ENCODE assay signal across 1 cellular context in the genomic region with DNA sequence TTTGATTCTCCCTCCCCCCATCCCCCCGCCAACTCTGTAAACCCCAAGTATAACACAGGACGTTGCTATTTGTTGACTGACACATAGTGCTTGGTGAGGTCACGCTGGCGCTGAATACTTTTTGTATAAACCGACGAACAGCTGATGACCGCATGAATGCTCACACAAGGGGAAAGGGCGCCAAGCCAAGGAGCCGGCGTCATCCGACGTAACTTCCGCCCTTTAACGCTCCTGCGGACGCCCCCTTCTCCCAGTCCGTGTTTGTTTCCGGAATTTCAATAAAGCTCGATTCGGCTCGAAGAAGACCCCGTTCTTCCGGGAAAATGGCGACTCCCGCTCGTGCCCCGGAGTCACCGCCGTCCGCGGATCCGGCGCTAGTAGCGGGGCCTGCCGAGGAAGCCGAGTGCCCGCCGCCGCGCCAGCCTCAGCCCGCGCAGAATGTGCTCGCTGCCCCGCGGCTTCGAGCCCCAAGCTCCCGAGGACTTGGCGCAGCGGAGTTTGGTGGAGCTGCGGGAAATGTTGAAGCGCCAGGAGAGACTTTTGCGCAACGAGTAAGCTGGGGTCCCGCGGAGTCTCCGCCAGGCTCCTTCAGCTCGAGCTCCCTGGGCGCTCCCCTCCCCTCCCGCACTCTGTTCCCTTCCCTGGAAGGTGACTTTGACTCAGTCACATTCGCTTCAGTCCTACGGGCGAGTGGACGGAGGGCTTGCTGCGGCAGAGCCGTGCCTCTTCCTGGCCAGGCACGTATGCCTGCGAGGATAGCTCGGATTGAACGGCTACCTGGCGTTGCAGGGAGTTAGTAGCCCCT.
TF ChIP-seq lines count a peak whose summit lies in the region.

A gene (plus strand): TSS at position 310 of the 805 bp plus-strand sequence. CDS start 129 bp downstream, at position 439.

TF ChIP-seq in K562, 482 proteins besides CTCF, POLR2A, EP300 and RAD21 (continued from another document and continues in another):
- TF ChIP-seq, protein P1, sequence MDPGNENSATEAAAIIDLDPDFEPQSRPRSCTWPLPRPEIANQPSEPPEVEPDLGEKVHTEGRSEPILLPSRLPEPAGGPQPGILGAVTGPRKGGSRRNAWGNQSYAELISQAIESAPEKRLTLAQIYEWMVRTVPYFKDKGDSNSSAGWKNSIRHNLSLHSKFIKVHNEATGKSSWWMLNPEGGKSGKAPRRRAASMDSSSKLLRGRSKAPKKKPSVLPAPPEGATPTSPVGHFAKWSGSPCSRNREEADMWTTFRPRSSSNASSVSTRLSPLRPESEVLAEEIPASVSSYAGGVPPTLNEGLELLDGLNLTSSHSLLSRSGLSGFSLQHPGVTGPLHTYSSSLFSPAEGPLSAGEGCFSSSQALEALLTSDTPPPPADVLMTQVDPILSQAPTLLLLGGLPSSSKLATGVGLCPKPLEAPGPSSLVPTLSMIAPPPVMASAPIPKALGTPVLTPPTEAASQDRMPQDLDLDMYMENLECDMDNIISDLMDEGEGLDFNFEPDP (CRISPR knock-in tag; IDR thresholded peaks at IDR 0.05): no peak
- no peak for TF ChIP-seq ZNF445 (CRISPR knock-in tag; IDR thresholded peaks at IDR 0.05; ENCODE audit: low read depth)
- TF ChIP-seq NCOR1 (IDR thresholded peaks at IDR 0.05): 0 out of 2 replicates have a peak, but pooled peaks have one; percentile 11
- peak; percentile 81 for TF ChIP-seq SUPT5H (IDR thresholded peaks at IDR 0.05)
- TF ChIP-seq NR1H2 (CRISPR knock-in tag; IDR thresholded peaks at IDR 0.05): no peak
- TF ChIP-seq, protein P2, sequence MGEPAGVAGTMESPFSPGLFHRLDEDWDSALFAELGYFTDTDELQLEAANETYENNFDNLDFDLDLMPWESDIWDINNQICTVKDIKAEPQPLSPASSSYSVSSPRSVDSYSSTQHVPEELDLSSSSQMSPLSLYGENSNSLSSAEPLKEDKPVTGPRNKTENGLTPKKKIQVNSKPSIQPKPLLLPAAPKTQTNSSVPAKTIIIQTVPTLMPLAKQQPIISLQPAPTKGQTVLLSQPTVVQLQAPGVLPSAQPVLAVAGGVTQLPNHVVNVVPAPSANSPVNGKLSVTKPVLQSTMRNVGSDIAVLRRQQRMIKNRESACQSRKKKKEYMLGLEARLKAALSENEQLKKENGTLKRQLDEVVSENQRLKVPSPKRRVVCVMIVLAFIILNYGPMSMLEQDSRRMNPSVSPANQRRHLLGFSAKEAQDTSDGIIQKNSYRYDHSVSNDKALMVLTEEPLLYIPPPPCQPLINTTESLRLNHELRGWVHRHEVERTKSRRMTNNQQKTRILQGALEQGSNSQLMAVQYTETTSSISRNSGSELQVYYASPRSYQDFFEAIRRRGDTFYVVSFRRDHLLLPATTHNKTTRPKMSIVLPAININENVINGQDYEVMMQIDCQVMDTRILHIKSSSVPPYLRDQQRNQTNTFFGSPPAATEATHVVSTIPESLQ (CRISPR knock-in tag; IDR thresholded peaks at IDR 0.05): 0 out of 2 replicates have a peak, but pooled peaks have one; percentile 32
- no peak for TF ChIP-seq HMG20A (CRISPR knock-in tag; conservative IDR thresholded peaks at IDR 0.05)
- TF ChIP-seq TEAD2 (tag; IDR thresholded peaks at IDR 0.05): no peak
- no peak for TF ChIP-seq TCFL5 (CRISPR knock-in tag; conservative IDR thresholded peaks at IDR 0.05)
- TF ChIP-seq, protein P3, sequence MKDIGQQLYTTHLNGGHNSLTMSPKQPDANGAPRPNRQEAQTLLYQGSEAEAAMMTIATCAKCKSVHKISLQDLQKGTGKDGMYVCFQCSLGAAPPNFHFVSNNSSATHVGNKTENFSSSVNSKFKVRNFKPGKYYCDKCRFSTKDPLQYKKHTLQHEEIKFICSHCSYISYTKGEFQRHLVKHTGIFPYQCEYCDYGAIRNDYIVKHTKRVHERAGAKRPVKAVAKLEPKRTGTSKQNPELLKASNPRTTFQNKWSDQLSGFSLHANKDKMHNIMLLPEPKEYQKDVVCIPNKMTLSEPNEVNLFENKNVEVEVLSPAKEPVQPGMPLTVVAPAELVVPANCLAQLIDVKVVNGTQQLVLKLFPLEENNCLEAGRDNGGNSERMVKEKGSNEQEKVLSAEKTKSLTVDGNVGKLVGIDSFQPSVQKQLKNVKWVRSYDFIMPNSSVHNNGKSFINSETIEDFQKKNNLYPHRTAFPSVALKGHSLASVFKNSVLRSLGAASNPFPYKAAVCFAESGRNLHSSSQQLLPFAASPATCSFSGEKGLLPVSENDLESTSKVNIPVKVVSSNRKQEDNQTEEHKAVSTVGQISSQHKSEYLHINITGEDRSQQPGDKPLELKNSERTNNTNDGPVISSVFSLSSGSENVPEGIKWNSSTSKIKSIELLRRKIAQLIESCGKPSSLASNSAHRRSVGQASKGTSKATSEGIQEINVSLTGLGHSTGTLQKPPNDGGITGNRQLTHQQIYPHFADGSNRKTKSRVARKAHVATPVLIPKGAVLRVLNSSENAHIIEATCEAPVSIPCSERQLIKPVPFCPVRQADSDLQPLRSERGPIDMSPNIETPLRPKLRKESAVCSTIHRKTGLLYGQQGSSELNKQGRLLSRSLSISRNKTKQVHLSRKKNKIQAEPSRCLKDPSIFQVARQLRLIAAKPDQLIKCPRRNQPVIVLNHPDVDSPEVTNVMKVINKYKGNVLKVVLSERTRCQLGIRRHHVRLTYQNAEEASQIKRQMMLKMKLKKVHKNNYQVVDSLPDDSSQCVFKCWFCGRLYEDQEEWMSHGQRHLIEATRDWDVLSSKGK (CRISPR knock-in tag; IDR thresholded peaks at IDR 0.05): no peak
- no peak for TF ChIP-seq COPS2 (conservative IDR thresholded peaks at IDR 0.05)
- TF ChIP-seq SOX6 (IDR thresholded peaks at IDR 0.05): 0 out of 2 replicates have a peak, but pooled peaks have one; percentile 8
- TF ChIP-seq ZNF354B (CRISPR knock-in tag; IDR thresholded peaks at IDR 0.05): 0 out of 2 replicates have a peak, but pooled peaks have one; percentile 11
- peak; percentile 92 for TF ChIP-seq ETV5 (CRISPR knock-in tag; IDR thresholded peaks at IDR 0.05; ENCODE audit: low read depth)
- TF ChIP-seq, protein P4, sequence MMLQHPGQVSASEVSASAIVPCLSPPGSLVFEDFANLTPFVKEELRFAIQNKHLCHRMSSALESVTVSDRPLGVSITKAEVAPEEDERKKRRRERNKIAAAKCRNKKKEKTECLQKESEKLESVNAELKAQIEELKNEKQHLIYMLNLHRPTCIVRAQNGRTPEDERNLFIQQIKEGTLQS (IDR thresholded peaks at IDR 0.05): peak; percentile 77
- TF ChIP-seq, protein P4 (CRISPR knock-in tag; conservative IDR thresholded peaks at IDR 0.05): no peak; the same call in 1 of the 2 replicates
- TF ChIP-seq, protein P5, sequence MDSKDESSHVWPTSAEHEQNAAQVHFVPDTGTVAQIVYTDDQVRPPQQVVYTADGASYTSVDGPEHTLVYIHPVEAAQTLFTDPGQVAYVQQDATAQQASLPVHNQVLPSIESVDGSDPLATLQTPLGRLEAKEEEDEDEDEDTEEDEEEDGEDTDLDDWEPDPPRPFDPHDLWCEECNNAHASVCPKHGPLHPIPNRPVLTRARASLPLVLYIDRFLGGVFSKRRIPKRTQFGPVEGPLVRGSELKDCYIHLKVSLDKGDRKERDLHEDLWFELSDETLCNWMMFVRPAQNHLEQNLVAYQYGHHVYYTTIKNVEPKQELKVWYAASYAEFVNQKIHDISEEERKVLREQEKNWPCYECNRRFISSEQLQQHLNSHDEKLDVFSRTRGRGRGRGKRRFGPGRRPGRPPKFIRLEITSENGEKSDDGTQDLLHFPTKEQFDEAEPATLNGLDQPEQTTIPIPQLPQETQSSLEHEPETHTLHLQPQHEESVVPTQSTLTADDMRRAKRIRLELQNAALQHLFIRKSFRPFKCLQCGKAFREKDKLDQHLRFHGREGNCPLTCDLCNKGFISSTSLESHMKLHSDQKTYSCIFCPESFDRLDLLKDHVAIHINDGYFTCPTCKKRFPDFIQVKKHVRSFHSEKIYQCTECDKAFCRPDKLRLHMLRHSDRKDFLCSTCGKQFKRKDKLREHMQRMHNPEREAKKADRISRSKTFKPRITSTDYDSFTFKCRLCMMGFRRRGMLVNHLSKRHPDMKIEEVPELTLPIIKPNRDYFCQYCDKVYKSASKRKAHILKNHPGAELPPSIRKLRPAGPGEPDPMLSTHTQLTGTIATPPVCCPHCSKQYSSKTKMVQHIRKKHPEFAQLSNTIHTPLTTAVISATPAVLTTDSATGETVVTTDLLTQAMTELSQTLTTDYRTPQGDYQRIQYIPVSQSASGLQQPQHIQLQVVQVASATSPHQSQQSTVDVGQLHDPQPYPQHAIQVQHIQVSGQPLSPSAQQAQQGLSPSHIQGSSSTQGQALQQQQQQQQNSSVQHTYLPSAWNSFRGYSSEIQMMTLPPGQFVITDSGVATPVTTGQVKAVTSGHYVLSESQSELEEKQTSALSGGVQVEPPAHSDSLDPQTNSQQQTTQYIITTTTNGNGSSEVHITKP (IDR thresholded peaks at IDR 0.05; ENCODE audit: partially characterized antibody): peak; percentile 29
- TF ChIP-seq LCOR (CRISPR knock-in tag; IDR thresholded peaks at IDR 0.05): peak; percentile 81
- TF ChIP-seq CSDE1 (IDR thresholded peaks at IDR 0.05): 0 out of 4 replicates have a peak, but pooled peaks of 1 of the 2 experiments have one; percentile 19
- no peak for TF ChIP-seq HLTF (IDR thresholded peaks at IDR 0.05)
- TF ChIP-seq FOSL1 (tag; conservative IDR thresholded peaks at IDR 0.05): peak; percentile 51
- TF ChIP-seq ESRRA (IDR thresholded peaks at IDR 0.05; ENCODE audit: borderline replicate concordance, low read depth): peak; percentile 71
- TF ChIP-seq, protein P6, sequence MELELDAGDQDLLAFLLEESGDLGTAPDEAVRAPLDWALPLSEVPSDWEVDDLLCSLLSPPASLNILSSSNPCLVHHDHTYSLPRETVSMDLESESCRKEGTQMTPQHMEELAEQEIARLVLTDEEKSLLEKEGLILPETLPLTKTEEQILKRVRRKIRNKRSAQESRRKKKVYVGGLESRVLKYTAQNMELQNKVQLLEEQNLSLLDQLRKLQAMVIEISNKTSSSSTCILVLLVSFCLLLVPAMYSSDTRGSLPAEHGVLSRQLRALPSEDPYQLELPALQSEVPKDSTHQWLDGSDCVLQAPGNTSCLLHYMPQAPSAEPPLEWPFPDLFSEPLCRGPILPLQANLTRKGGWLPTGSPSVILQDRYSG (tag; conservative IDR thresholded peaks at IDR 0.05; ENCODE audit: low read depth): 0 out of 2 replicates have a peak, but pooled peaks have one; percentile 49
- TF ChIP-seq, protein P7, sequence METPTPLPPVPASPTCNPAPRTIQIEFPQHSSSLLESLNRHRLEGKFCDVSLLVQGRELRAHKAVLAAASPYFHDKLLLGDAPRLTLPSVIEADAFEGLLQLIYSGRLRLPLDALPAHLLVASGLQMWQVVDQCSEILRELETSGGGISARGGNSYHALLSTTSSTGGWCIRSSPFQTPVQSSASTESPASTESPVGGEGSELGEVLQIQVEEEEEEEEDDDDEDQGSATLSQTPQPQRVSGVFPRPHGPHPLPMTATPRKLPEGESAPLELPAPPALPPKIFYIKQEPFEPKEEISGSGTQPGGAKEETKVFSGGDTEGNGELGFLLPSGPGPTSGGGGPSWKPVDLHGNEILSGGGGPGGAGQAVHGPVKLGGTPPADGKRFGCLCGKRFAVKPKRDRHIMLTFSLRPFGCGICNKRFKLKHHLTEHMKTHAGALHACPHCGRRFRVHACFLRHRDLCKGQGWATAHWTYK (CRISPR knock-in tag; IDR thresholded peaks at IDR 0.05): peak; percentile 34; the same call in 1 of the 2 replicates
- TF ChIP-seq MYC (IDR thresholded peaks at IDR 0.05; ENCODE audit: low read depth, low read length): peak; percentile 83
- TF ChIP-seq MYC (CRISPR knock-in tag; IDR thresholded peaks at IDR 0.05; ENCODE audit: borderline replicate concordance, low read depth): no peak; the same call in 1 of the 2 replicates
- no peak for TF ChIP-seq SRSF3 (IDR thresholded peaks at IDR 0.05; ENCODE audit: insufficient read depth, low read length)
- TF ChIP-seq CC2D1A (IDR thresholded peaks at IDR 0.05): peak; percentile 50; the same call in 1 of the 2 replicates
- TF ChIP-seq, protein P8, sequence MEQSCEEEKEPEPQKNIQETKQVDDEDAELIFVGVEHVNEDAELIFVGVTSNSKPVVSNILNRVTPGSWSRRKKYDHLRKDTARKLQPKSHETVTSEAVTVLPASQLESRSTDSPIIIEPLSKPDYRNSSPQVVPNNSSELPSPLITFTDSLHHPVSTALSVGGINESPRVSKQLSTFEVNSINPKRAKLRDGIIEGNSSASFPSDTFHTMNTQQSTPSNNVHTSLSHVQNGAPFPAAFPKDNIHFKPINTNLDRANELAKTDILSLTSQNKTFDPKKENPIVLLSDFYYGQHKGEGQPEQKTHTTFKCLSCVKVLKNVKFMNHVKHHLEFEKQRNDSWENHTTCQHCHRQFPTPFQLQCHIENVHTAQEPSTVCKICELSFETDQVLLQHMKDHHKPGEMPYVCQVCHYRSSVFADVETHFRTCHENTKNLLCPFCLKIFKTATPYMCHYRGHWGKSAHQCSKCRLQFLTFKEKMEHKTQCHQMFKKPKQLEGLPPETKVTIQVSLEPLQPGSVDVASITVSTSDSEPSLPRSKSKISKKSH (CRISPR knock-in tag; IDR thresholded peaks at IDR 0.05): no peak
- TF ChIP-seq ZNF75A (CRISPR knock-in tag; IDR thresholded peaks at IDR 0.05): no peak
- no peak for TF ChIP-seq ZFP30 (CRISPR knock-in tag; IDR thresholded peaks at IDR 0.05; ENCODE audit: borderline replicate concordance)
- no peak for TF ChIP-seq SMAD2 (IDR thresholded peaks at IDR 0.05; ENCODE audit: low read depth, low read length)
- peak; percentile 71 for TF ChIP-seq KDM5B (IDR thresholded peaks at IDR 0.05; ENCODE audit: insufficient replicate concordance, low read depth, low read length)
- TF ChIP-seq POLR2G (IDR thresholded peaks at IDR 0.05; ENCODE audit: low read depth, low read length): peak; percentile 95
